In the genomic region with DNA sequence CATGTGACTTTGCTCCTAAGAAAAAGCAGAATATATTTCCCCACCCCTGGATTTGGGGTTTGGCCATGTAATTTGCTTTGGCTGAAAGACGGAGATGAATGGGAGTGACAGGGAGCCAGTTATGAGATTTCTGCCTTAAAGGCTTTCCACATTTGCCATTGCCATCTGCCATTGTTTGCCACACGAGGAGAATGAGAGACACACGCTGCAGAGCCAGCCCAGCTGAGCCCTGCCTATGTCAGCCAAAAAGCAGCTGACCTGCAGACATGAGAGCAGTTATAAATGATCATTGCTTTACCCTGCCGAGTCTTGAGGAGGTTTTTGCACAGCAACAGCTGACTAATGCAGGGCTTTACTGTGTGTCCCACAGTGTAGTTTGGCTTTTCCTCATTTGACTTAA, we compare ENCODE assay signal across 25 cellular contexts. TPM values are rescaled to one million over a fixed set of nuclear protein-coding genes. Genes with fewer than 3 reads are reported as not detected.
DNase-seq lines count a peak whose midpoint lies in the region; ATAC-seq, FAIRE-seq and TF ChIP-seq lines count a peak whose summit lies in the region.
"Had no signal": no experiment of that assay in that cellular context is flagged by ENCODE, and none has a peak within 500 bp of the region (broad histone marks: within the 10 kb centered on the region; RNA-seq: fewer than 3 reads in every experiment).

No MANE protein-coding gene starts in this region.

- H3K9ac ChIP-seq in HepG2 (ENCODE audit: insufficient read depth, low read depth, low read length) (no peak overlapping the region), K562 (ENCODE audit: insufficient read depth in 1 of 2, low read depth in 2 of 2, low read length in 2 of 2) (no peak overlapping the region)
- H3K9ac ChIP-seq: BLaER1 treated with 17β-estradiol and CSF1 and Interleukin-3, amounts not matched to agents 10 nM and 100 nM had no signal

- BruUV-seq in HepG2 (replicated peaks; lab: Mats Ljungman, UMichigan), result no TSS peak
- BruUV-seq in K562 (replicated peaks; lab: Mats Ljungman, UMichigan), result no TSS peak

- WGBS in HepG2 (ENCODE audit: low lambda C conversion rate), result 0% methylated on average over 4 of the region's 4 CpGs
- WGBS in right lobe of liver (ENCODE audit: insufficient coverage, low coverage, low lambda C conversion rate, missing lambda C conversion rate), result 52% methylated on average over 3 of the region's 4 CpGs
- WGBS in K562 (ENCODE audit: insufficient coverage, low coverage, missing lambda C conversion rate), result 4% methylated on average over 4 of the region's 4 CpGs

- DNase-seq in HepG2 (ENCODE audit: low spot score) (no peak), right lobe of liver (no peak), NCI-H69 (lab: John Stamatoyannopoulos, UW) (peak; percentile 29), K562 (ENCODE audit: extremely low read depth in 1 of 4, low spot score in 3 of 4) (no peak), GM19238 (ENCODE audit: insufficient read length, low spot score) (no peak)
- DNase-seq in effector CD8-positive, alpha-beta T cell (lab: John Stamatoyannopoulos, UW), result no peak
- DNase-seq: 8988T; ACHN; AML-193; BE2C; CD4-positive, alpha-beta T cell; CD8-positive, alpha-beta memory T cell; DMS 273 treated with DMSO at 0.1 percent for 48 hours; DMS79; EL; GDM1; H7; HCEC 1CT had no signal

- no peak overlapping the region for H2AFZ ChIP-seq in HepG2 (ENCODE audit: low read length)
- no peak overlapping the region for H2AFZ ChIP-seq in K562 (ENCODE audit: low read depth, low read length)

- no peak overlapping the region for H3K4me2 ChIP-seq in HepG2 (ENCODE audit: low read depth, low read length)
- H3K4me2 ChIP-seq in K562 (ENCODE audit: insufficient read depth, low read length), result no peak overlapping the region; the same call in 1 of the 2 replicates
- H3K4me2 ChIP-seq: A549; BLaER1 treated with 17β-estradiol and CSF1 and Interleukin-3, amounts not matched to agents 10 nM and 100 nM had no signal

- H3K4me3 ChIP-seq in HepG2 (replicated peaks in 1 of 3; ENCODE audit: insufficient read depth in 1 of 3, low read depth in 2 of 3, low read length in 3 of 3) (no peak overlapping the region), right lobe of liver (no peak overlapping the region), K562 (no peak overlapping the region)
- H3K4me3 ChIP-seq: A549; BLaER1 treated with 17β-estradiol and CSF1 and Interleukin-3, amounts not matched to agents 10 nM and 100 nM; GM12878 had no signal

- TF ChIP-seq RAD21 in HepG2 (CRISPR knock-in tag; IDR thresholded peaks at IDR 0.05), result no peak
- TF ChIP-seq RAD21 in K562 (CRISPR knock-in tag; conservative IDR thresholded peaks at IDR 0.05 in 1 of 2, IDR thresholded peaks at IDR 0.05 in 1 of 2), result no peak

- no peaks in the 10 kb centered on the region for H3K79me2 ChIP-seq in HepG2 (ENCODE audit: insufficient read depth, low read length)
- H3K79me2 ChIP-seq in K562 (ENCODE audit: control insufficient read depth, insufficient read depth, low read length), result no peaks in the 10 kb centered on the region

- H3K9me3 ChIP-seq in HepG2 (ENCODE audit: low read length), result no peaks in the 10 kb centered on the region
- no peaks in the 10 kb centered on the region for H3K9me3 ChIP-seq in right lobe of liver
- H3K9me3 ChIP-seq in K562 (replicated peaks; ENCODE audit: control insufficient read depth, insufficient read depth, low read depth, low read length), result no peaks in the 10 kb centered on the region
- H3K9me3 ChIP-seq: A549; BE2C; BLaER1 treated with 17β-estradiol and CSF1 and Interleukin-3, amounts not matched to agents 10 nM and 100 nM had no signal

- H3K27ac ChIP-seq in HepG2 (ENCODE audit: extremely low read length, insufficient read depth, low read length) (no peak overlapping the region), right lobe of liver (no peak overlapping the region), K562 (ENCODE audit: extremely low read depth, low read depth, low read length) (no peak overlapping the region)
- H3K27ac ChIP-seq: A549; BLaER1 treated with 17β-estradiol and CSF1 and Interleukin-3, amounts not matched to agents 10 nM and 100 nM had no signal

- TF ChIP-seq POLR2A in HepG2 (IDR thresholded peaks at IDR 0.05; ENCODE audit: insufficient read depth in 1 of 2, low read depth in 2 of 2, low read length in 2 of 2) (no peak), right lobe of liver (IDR thresholded peaks at IDR 0.05) (no peak), K562 (conservative IDR thresholded peaks at IDR 0.05) (no peak)

- intact Hi-C loops in HepG2 (cut with micrococcal nuclease; ENCODE audit: unreplicated experiment) (no loop called here), right lobe of liver (cut with DNase I) (loop anchor here in 1 of 2 donors (10.0 kb wide), 1 partner anchor 269 kb away; no protein-coding TSS in a partner anchor), K562 (cut with micrococcal nuclease) (loop anchor here (5.0 to 10.0 kb wide), 2 partner anchors 377 to 1349 kb away; partner anchors contain the start of gene CAPN7)

- POLR2A ChIA-PET in HepG2 (lab: Yijun Ruan, JAX) (no interaction called here), K562 (lab: Yijun Ruan, JAX) (interaction anchor here (0.5 to 0.7 kb wide), 2 partner anchors 16 to 1478 kb away, joined by 3 to 5 read pairs; no protein-coding TSS in a partner anchor)

- CTCF ChIA-PET in HepG2 (lab: Yijun Ruan, JAX; ENCODE audit: low intra/inter-chr PET ratio, low total read pairs) (no interaction called here), K562 (lab: Yijun Ruan, JAX; ENCODE audit: low intra/inter-chr PET ratio) (no interaction called here)

- no peak for TF ChIP-seq CTCF in HepG2 (CRISPR knock-in tag; IDR thresholded peaks at IDR 0.05)
- TF ChIP-seq CTCF in right lobe of liver (IDR thresholded peaks at IDR 0.05), result no peak
- TF ChIP-seq CTCF in K562 (IDR thresholded peaks at IDR 0.05 in 2 of 3, conservative IDR thresholded peaks at IDR 0.05 in 1 of 3; ENCODE audit: insufficient read depth in 2 of 3, low read depth in 1 of 3, low read length in 3 of 3), result no peak

- no peaks in the 10 kb centered on the region for H3K9me1 ChIP-seq in K562 (ENCODE audit: control insufficient read depth, insufficient read depth, low read length)

- H4K20me1 ChIP-seq in HepG2 (ENCODE audit: insufficient read depth, low read length) (no peaks in the 10 kb centered on the region), K562 (replicated peaks; ENCODE audit: control insufficient read depth, insufficient read depth, low read length) (no peaks in the 10 kb centered on the region)
- H4K20me1 ChIP-seq: BLaER1 treated with 17β-estradiol and CSF1 and Interleukin-3, amounts not matched to agents 10 nM and 100 nM had no signal

- no peak for TF ChIP-seq EP300 in HepG2 (IDR thresholded peaks at IDR 0.05; ENCODE audit: low read depth in 2 of 2, low read length in 2 of 2)
- TF ChIP-seq EP300 in HepG2 (CRISPR knock-in tag; IDR thresholded peaks at IDR 0.05; ENCODE audit: borderline replicate concordance), result no peak
- no peak for TF ChIP-seq EP300 in K562 (IDR thresholded peaks at IDR 0.05; ENCODE audit: low read length)

- FAIRE-seq in HepG2 (lab: Jason Lieb, UNC) (no peak), K562 (lab: Jason Lieb, UNC) (no peak)
- FAIRE-seq: A549, D721Med, GM12878, H1 had no signal

- H3K27me3 ChIP-seq in HepG2 (ENCODE audit: control insufficient read depth in 1 of 2, insufficient read depth in 2 of 2, low read length in 2 of 2) (peaks cover 0 to 17% of the 10 kb centered on the region in 2 experiments; a peak in 1 of 5 replicates), right lobe of liver (no peaks in the 10 kb centered on the region), K562 (ENCODE audit: control insufficient read depth in 2 of 2, insufficient read depth in 2 of 2, low read length in 2 of 2) (peaks cover 5 to 22% of the 10 kb centered on the region in 2 experiments)
- H3K27me3 ChIP-seq: BE2C; BLaER1 treated with 17β-estradiol and CSF1 and Interleukin-3, amounts not matched to agents 10 nM and 100 nM had no signal

- H3K4me1 ChIP-seq in HepG2 (ENCODE audit: insufficient read depth, low read length), result no peaks in the 10 kb centered on the region
- H3K4me1 ChIP-seq in right lobe of liver, result peaks cover 0 to 4% (median 0%) of the 10 kb centered on the region in 4 donors
- peaks cover 0 to 2% of the 10 kb centered on the region in 2 experiments; a peak in 3 of 5 replicates for H3K4me1 ChIP-seq in K562 (replicated peaks in 1 of 2; ENCODE audit: control insufficient read depth in 2 of 2, insufficient read depth in 2 of 2, low read length in 2 of 2)
- H3K4me1 ChIP-seq: BE2C had no signal

- ATAC-seq in HepG2 (no peak), right lobe of liver (no peak), K562 (no peak), HG03354 (IDR thresholded peaks at IDR 0.05; ENCODE audit: poor library complexity, severe bottlenecking, unreplicated experiment) (no peak)
- ATAC-seq: A549, GM12878 had no signal

- H3K36me3 ChIP-seq in HepG2 (replicated peaks in 1 of 2; ENCODE audit: control insufficient read depth in 1 of 2, insufficient read depth in 2 of 2, low read length in 2 of 2) (no peaks in the 10 kb centered on the region), right lobe of liver (no peaks in the 10 kb centered on the region), K562 (ENCODE audit: control insufficient read depth, insufficient read depth, low read length) (no peaks in the 10 kb centered on the region)
- H3K36me3 ChIP-seq: BE2C; BLaER1 treated with 17β-estradiol and CSF1 and Interleukin-3, amounts not matched to agents 10 nM and 100 nM had no signal

- in situ Hi-C loops in HepG2 (cut with HindIII; ENCODE audit: extremely low pct_ligation_motif_present, low pct_unique_long_range_greater_than_20kb), result loop anchor here (5.0 kb wide), 1 partner anchor 262 kb away; no protein-coding TSS in a partner anchor
- in situ Hi-C loops in K562 (cut with MboI), result loop anchor here (5.0 to 10.0 kb wide), 2 partner anchors 267 to 509 kb away; no protein-coding TSS in a partner anchor

RNA-seq across cellular contexts. Expression of gene RFTN1, which starts 40.6 kb away (rescaled TPM):
- total RNA-seq in HepG2 (2016; rRNA removed; fragmentation: Illumina TruSeq; extraction: Trizol), result not detected in 2 replicates
- 0.40 TPM in 1 of 2 replicates, not detected in the other for total RNA-seq in HepG2 (2016; cell fraction: cytosol; rRNA removed; fragmentation: Illumina TruSeq; extraction: Trizol; ENCODE audit: low read depth)
- total RNA-seq in HepG2 (2016; cell fraction: insoluble cytoplasmic fraction; rRNA removed; fragmentation: Illumina TruSeq; extraction: Trizol), result not detected in 2 replicates
- total RNA-seq in HepG2 (2016; cell fraction: membrane; rRNA removed; fragmentation: Illumina TruSeq; extraction: Trizol), result not detected in 2 replicates
- total RNA-seq in HepG2 (2016; cell fraction: nucleus; rRNA removed; fragmentation: Illumina TruSeq; extraction: Trizol), result not detected in 2 replicates
- polyA plus RNA-seq in HepG2 (2011; rRNA removed), result 0.24 TPM in 1 of 2 replicates, not detected in the other
- 0.08 and 0.22 TPM in 2 replicates for polyA plus RNA-seq in HepG2 (2011; cell fraction: cytosol; rRNA removed)
- 0.23 and 0.29 TPM in 2 replicates for polyA plus RNA-seq in HepG2 (2011; cell fraction: nucleus; rRNA removed)
- polyA plus RNA-seq in HepG2 (2012), result 0.30 and 0.35 TPM in 2 replicates
- polyA plus RNA-seq in HepG2 (2016; cell fraction: cytosol; fragmentation: Illumina TruSeq; extraction: Trizol; ENCODE audit: low read depth), result not detected in 2 replicates
- not detected in 2 replicates for polyA plus RNA-seq in HepG2 (2016; cell fraction: insoluble cytoplasmic fraction; fragmentation: Illumina TruSeq; extraction: Trizol; ENCODE audit: low read depth)
- not detected in 2 replicates for polyA plus RNA-seq in HepG2 (2016; cell fraction: membrane; fragmentation: Illumina TruSeq; extraction: Trizol; ENCODE audit: low read depth)
- not detected in 2 replicates for polyA plus RNA-seq in HepG2 (2016; cell fraction: nucleus; fragmentation: Illumina TruSeq; extraction: Trizol; ENCODE audit: insufficient read depth, low read depth)
- polyA minus RNA-seq in HepG2 (2011; rRNA and poly(A)+ RNA removed; ENCODE audit: low replicate concordance), result 0.12 TPM in 1 of 2 replicates, not detected in the other
- not detected in 2 replicates for polyA minus RNA-seq in HepG2 (2011; cell fraction: cytosol; rRNA and poly(A)+ RNA removed)
- polyA minus RNA-seq in HepG2 (2011; cell fraction: nucleus; rRNA and poly(A)+ RNA removed), result not detected in 2 replicates
- 10 to 100 TPM; 15.1 to 36.0 (median 19.8) TPM for total RNA-seq in right lobe of liver
- total RNA-seq in K562 (2011; cell fraction: chromatin; rRNA removed; ENCODE audit: low replicate concordance), result not detected in 2 replicates
- total RNA-seq in K562 (2011; cell fraction: nucleolus; rRNA removed), result not detected in 2 replicates
- total RNA-seq in K562 (2011; cell fraction: nucleoplasm; rRNA removed), result not detected in 2 replicates
- total RNA-seq in K562 (2014; rRNA removed), result not detected in 2 replicates
- not detected in 2 replicates for total RNA-seq in K562 (2014; rRNA removed; fragmentation: Illumina TruSeq; extraction: Trizol)
- total RNA-seq in K562 (2015; rRNA removed; fragmentation: Illumina TruSeq; extraction: Trizol), result not detected in 2 replicates
- total RNA-seq in K562 (2021), result 0.29 and 0.51 TPM in 2 replicates
- not detected in 2 replicates for polyA plus RNA-seq in K562 (2011; rRNA removed)
- not detected in 2 replicates for polyA plus RNA-seq in K562 (2011; cell fraction: cytosol; rRNA removed)
- not detected in 2 replicates for polyA plus RNA-seq in K562 (2011; cell fraction: nucleus; rRNA removed)
- polyA plus RNA-seq in K562 (2012), result 0.14 and 0.19 TPM in 2 replicates
- not detected in 2 replicates for polyA plus RNA-seq in K562 (2014; fragmentation: Illumina TruSeq; extraction: Trizol)
- under 1 TPM in 1 of 2 experiments, not detected in 1; 0.08 TPM for polyA plus RNA-seq in K562 (2014; fragmentation: Nextera tagmentation; extraction: Ambion mirVana)
- polyA plus RNA-seq in K562 (2014; rRNA removed), result 0.11 TPM in 1 of 2 replicates, not detected in the other
- polyA minus RNA-seq in K562 (2011; rRNA and poly(A)+ RNA removed), result not detected in 2 replicates
- polyA minus RNA-seq in K562 (2011; cell fraction: cytosol; rRNA and poly(A)+ RNA removed), result not detected in 2 replicates
- not detected in 2 replicates for polyA minus RNA-seq in K562 (2011; cell fraction: nucleus; rRNA and poly(A)+ RNA removed)

RNA-seq across cellular contexts. Expression of gene DAZL, which starts 51.1 kb away (rescaled TPM):
- total RNA-seq in HepG2 (2016; rRNA removed; fragmentation: Illumina TruSeq; extraction: Trizol) (not detected in 2 replicates), right lobe of liver (not detected), K562 (2014; rRNA removed) (not detected in 2 replicates), K562 (2014; rRNA removed; fragmentation: Illumina TruSeq; extraction: Trizol) (not detected in 2 replicates), K562 (2015; rRNA removed; fragmentation: Illumina TruSeq; extraction: Trizol) (not detected in 2 replicates), K562 (2021) (not detected in 2 replicates)
- not detected in 2 replicates for total RNA-seq in HepG2 (2016; cell fraction: cytosol; rRNA removed; fragmentation: Illumina TruSeq; extraction: Trizol; ENCODE audit: low read depth)
- not detected in 2 replicates for total RNA-seq in HepG2 (2016; cell fraction: insoluble cytoplasmic fraction; rRNA removed; fragmentation: Illumina TruSeq; extraction: Trizol)
- total RNA-seq in HepG2 (2016; cell fraction: membrane; rRNA removed; fragmentation: Illumina TruSeq; extraction: Trizol), result not detected in 2 replicates
- not detected in 2 replicates for total RNA-seq in HepG2 (2016; cell fraction: nucleus; rRNA removed; fragmentation: Illumina TruSeq; extraction: Trizol)
- polyA plus RNA-seq in HepG2 (2011; rRNA removed) (not detected in 2 replicates), K562 (2011; rRNA removed) (not detected in 2 replicates), K562 (2014; fragmentation: Illumina TruSeq; extraction: Trizol) (not detected in 2 replicates), K562 (2014; fragmentation: Nextera tagmentation; extraction: Ambion mirVana) (not detected), K562 (2014; rRNA removed) (not detected in 2 replicates)
- polyA plus RNA-seq in HepG2 (2011; cell fraction: cytosol; rRNA removed), result not detected in 2 replicates
- polyA plus RNA-seq in HepG2 (2011; cell fraction: nucleus; rRNA removed), result not detected in 2 replicates
- not detected in 2 replicates for polyA plus RNA-seq in HepG2 (2012)
- polyA plus RNA-seq in HepG2 (2016; cell fraction: cytosol; fragmentation: Illumina TruSeq; extraction: Trizol; ENCODE audit: low read depth), result not detected in 2 replicates
- not detected in 2 replicates for polyA plus RNA-seq in HepG2 (2016; cell fraction: insoluble cytoplasmic fraction; fragmentation: Illumina TruSeq; extraction: Trizol; ENCODE audit: low read depth)
- polyA plus RNA-seq in HepG2 (2016; cell fraction: membrane; fragmentation: Illumina TruSeq; extraction: Trizol; ENCODE audit: low read depth), result not detected in 2 replicates
- polyA plus RNA-seq in HepG2 (2016; cell fraction: nucleus; fragmentation: Illumina TruSeq; extraction: Trizol; ENCODE audit: insufficient read depth, low read depth), result not detected in 2 replicates
- not detected in 2 replicates for polyA minus RNA-seq in HepG2 (2011; rRNA and poly(A)+ RNA removed; ENCODE audit: low replicate concordance)
- polyA minus RNA-seq in HepG2 (2011; cell fraction: cytosol; rRNA and poly(A)+ RNA removed), result not detected in 2 replicates
- polyA minus RNA-seq in HepG2 (2011; cell fraction: nucleus; rRNA and poly(A)+ RNA removed), result not detected in 2 replicates
- not detected in 2 replicates for total RNA-seq in K562 (2011; cell fraction: chromatin; rRNA removed; ENCODE audit: low replicate concordance)
- total RNA-seq in K562 (2011; cell fraction: nucleolus; rRNA removed), result not detected in 2 replicates
- not detected in 2 replicates for total RNA-seq in K562 (2011; cell fraction: nucleoplasm; rRNA removed)
- polyA plus RNA-seq in K562 (2011; cell fraction: cytosol; rRNA removed), result not detected in 2 replicates
- polyA plus RNA-seq in K562 (2011; cell fraction: nucleus; rRNA removed), result not detected in 2 replicates
- not detected in 2 replicates for polyA plus RNA-seq in K562 (2012)
- polyA minus RNA-seq in K562 (2011; rRNA and poly(A)+ RNA removed), result not detected in 2 replicates
- polyA minus RNA-seq in K562 (2011; cell fraction: cytosol; rRNA and poly(A)+ RNA removed), result not detected in 2 replicates
- not detected in 2 replicates for polyA minus RNA-seq in K562 (2011; cell fraction: nucleus; rRNA and poly(A)+ RNA removed)
- total RNA-seq: CD4-positive, alpha-beta T cell had no signal
- polyA plus RNA-seq: A549; CD14-positive monocyte; CD8-positive, alpha-beta memory T cell had no signal

Comparison
In these comparisons a context has a peak if more than half of its experiments do, and no peak if none do; other contexts are left out.
1. RNA of gene RFTN1, which starts 40.6 kb away (total RNA-seq): 15.1 to 36.0 TPM in right lobe of liver; 0.40 TPM in HepG2 and 0.29 to 0.51 TPM in K562; every median in the first group is over 10 times any median in the second.
2. Of the 241 proteins assayed by ChIP-seq in both HepG2 and K562: peak only in HepG2: none; only in K562: RFX5; in both: none; in neither: 240.